Comparison of ENCODE assay signal across 8 cellular contexts in genomic region chr5:113606298-113607134, GRCh38.
A peak's percentile ranks its signal among the peaks of the same experiment; 100 is the strongest.
DNase-seq lines count a peak whose midpoint lies in the region; ATAC-seq and TF ChIP-seq lines count a peak whose summit lies in the region.

No MANE protein-coding gene starts in this region.

- ATAC-seq in HG02623 (IDR thresholded peaks at IDR 0.05; ENCODE audit: unreplicated experiment), result peak; percentile 88

- DNase-seq in A172 (ENCODE audit: low spot score) (peak; percentile 73), NCI-H1092 (lab: John Stamatoyannopoulos, UW) (peak; percentile 39), T-helper 2 cell (peak in 3 of 5 experiments; percentile 8 to 55 (median 18)), cardiac fibroblast (ENCODE audit: low read depth in 2 of 2) (peak; percentile 79), kidney tubule cell (ENCODE audit: low spot score) (peak; percentile 54)
- peak; percentile 16 for DNase-seq in stimulated activated CD4-positive, alpha-beta T cell treated with anti-CD3 and anti-CD28 coated beads, Interleukin-4, amount 100 ng/mL, for 1 hour

- peak overlapping the region in 1 of 2 donors; percentile 33 for H3K4me3 ChIP-seq in cardiac fibroblast (replicated peaks in 1 of 2; ENCODE audit: low read depth in 2 of 2, low read length in 2 of 2)

- peak; percentile 58 for TF ChIP-seq CTCF in GM12874 (IDR thresholded peaks at IDR 0.05; ENCODE audit: insufficient read depth, low read depth, low read length)
- peak; percentile 62 for TF ChIP-seq CTCF in cardiac fibroblast (IDR thresholded peaks at IDR 0.05; ENCODE audit: low read depth, low read length)

Comparison
In these comparisons a context has a peak if more than half of its experiments do, and no peak if none do; other contexts are left out.
1. DNase-seq: peak in every context shown above with its lines; median percentile 79 in cardiac fibroblast; 73 in A172; 54 in kidney tubule cell; 39 in NCI-H1092; 18 in T-helper 2 cell; 16 in stimulated activated CD4-positive, alpha-beta T cell treated with anti-CD3 and anti-CD28 coated beads, Interleukin-4, amount 100 ng/mL, for 1 hour.